In genomic region chr2:26451700-26452099, GRCh38 we compare ENCODE assay signal across 10 cellular contexts. TPM values are rescaled to one million over a fixed set of nuclear protein-coding genes. Genes with fewer than 3 reads are reported as not detected.
"Had no signal": no experiment of that assay in that cellular context is flagged by ENCODE, and none has a peak within 500 bp of the region (broad histone marks: within the 10 kb centered on the region; RNA-seq: fewer than 3 reads in every experiment).

No MANE protein-coding gene starts in this region.

- H3K27ac ChIP-seq: HL-60, KMS-11 had no signal

- H3K4me2 ChIP-seq: KMS-11 had no signal

- ATAC-seq: HepG2 had no signal

- DNase-seq: IMR-90, KBM-7, KG1 had no signal

- H3K9ac ChIP-seq: KMS-11 had no signal

- FAIRE-seq: HepG2, HTR-8/SVneo had no signal

RNA-seq across cellular contexts. Expression of gene OTOF, which starts 26.2 kb away (rescaled TPM):
- total RNA-seq: HT-29, HT1080, IMR-90 had no signal
- polyA plus RNA-seq: HepG2, IgD-negative memory B cell had no signal

RNA-seq across cellular contexts. Expression of gene DRC1, which starts 50.0 kb away (rescaled TPM):
- total RNA-seq: HT-29, HT1080 had no signal
- polyA plus RNA-seq: HepG2, IgD-negative memory B cell, IMR-90 had no signal
